ENCODE assay signal across 8 cellular contexts in the genomic region with DNA sequence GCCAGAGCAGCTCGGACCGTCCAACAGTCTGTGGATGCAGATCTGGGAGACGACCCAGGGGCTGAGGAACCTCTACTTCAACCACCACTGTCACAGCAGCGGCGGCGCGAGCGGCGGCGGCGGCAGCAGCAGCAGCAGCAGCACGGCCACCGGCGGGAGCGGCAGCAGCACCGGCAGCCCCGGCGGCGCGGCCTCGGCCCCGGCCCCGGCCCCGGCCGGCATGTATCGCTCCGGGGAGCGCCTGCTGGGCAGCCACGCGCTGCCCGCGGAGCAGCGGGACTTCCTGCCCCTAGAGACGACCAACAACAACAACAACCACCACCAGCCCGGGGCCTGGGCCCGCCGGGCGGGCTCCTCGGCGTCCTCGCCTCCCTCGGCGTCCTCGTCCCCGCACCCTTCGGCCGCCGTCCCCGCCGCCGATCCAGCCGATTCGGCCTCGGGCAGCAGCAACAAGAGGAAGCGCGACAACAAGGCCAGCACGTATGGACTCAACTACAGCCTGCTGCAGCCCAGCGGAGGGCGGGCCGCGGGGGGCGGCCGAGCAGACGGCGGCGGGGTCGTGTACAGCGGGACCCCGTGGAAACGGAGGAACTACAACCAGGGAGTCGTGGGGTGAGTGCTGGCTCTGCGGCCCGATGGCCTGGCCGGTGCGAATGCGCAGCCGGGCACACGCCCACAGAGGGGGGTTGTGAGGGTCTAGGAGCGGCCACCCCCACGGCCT. TPM values are rescaled to one million over a fixed set of nuclear protein-coding genes. Genes with fewer than 3 reads are reported as not detected.
DNase-seq lines count a peak whose midpoint lies in the region; ATAC-seq and TF ChIP-seq lines count a peak whose summit lies in the region.

No MANE protein-coding gene starts in this region.

- H3K36me3 ChIP-seq in right lobe of liver, result no peaks in the 10 kb centered on the region

- H3K4me3 ChIP-seq in choroid plexus epithelial cell (ENCODE audit: low read depth, low read length), result peak overlapping the region; percentile 77
- H3K4me3 ChIP-seq in right lobe of liver, result peak overlapping the region; percentile 63 to 87 (median 79)

- ATAC-seq in HG02884 (IDR thresholded peaks at IDR 0.05; ENCODE audit: unreplicated experiment) (peak; percentile 6), right lobe of liver (peak in 2 of 4 donors; percentile 0 to 2)
- ATAC-seq in stimulated activated naive CD8-positive, alpha-beta T cell treated with anti-CD3 and anti-CD28 coated beads, Interleukin-15, Interleukin-2, amounts not matched to agents 100 U/mL and 50 U/mL, for 24 hours, result peak; percentile 1

- peak overlapping the region; percentile 94 to 98 (median 96) for H3K27ac ChIP-seq in right lobe of liver

- DNase-seq in activated T-cell treated with anti-CD3 and anti-CD28 coated beads for 1 hour (ENCODE audit: low read depth) (peak; percentile 25), activated T-cell treated with anti-CD3 and anti-CD28 coated beads for 4 hours (no peak), RPMI8226 (peak; percentile 54), choroid plexus epithelial cell (ENCODE audit: low read depth) (peak; percentile 28), right lobe of liver (peak; percentile 48 to 68 (median 62)), OCI-M2 (lab: John Stamatoyannopoulos, UW; ENCODE audit: unreplicated experiment) (no peak)
- DNase-seq in stimulated activated naive CD8-positive, alpha-beta T cell treated with anti-CD3 and anti-CD28 coated beads, Interleukin-15, Interleukin-2, amounts not matched to agents 100 U/mL and 50 U/mL, for 24 hours, result peak; percentile 46

- 3% methylated on average over 8 of the region's 80 CpGs for WGBS in right lobe of liver (ENCODE audit: insufficient coverage, low coverage, low lambda C conversion rate, missing lambda C conversion rate)

- H3K4me1 ChIP-seq in right lobe of liver, result peaks cover 0 to 31% (median 4%) of the 10 kb centered on the region in 4 donors

- no peak for TF ChIP-seq CTCF in choroid plexus epithelial cell (conservative IDR thresholded peaks at IDR 0.05; ENCODE audit: low read depth, low read length)
- TF ChIP-seq CTCF in right lobe of liver (IDR thresholded peaks at IDR 0.05), result no peak

- intact Hi-C loops in right lobe of liver (cut with DNase I), result no loop called here

- peak; percentile 24 for TF ChIP-seq POLR2A in right lobe of liver (IDR thresholded peaks at IDR 0.05)

- no peaks in the 10 kb centered on the region for H3K27me3 ChIP-seq in right lobe of liver

- H3K9me3 ChIP-seq in right lobe of liver, result no peaks in the 10 kb centered on the region

RNA-seq across cellular contexts. Expression of a gene that starts 0.7 kb away (rescaled TPM):
- 10 to 100 TPM in 1 of 6 experiments, 1 to 10 TPM in 5; 7.2 to 13.2 (median 9.3) TPM for total RNA-seq in right lobe of liver

Comparison
In these comparisons a context has a peak if more than half of its experiments do, and no peak if none do; other contexts are left out.
1. DNase-seq: peak in activated T-cell treated with anti-CD3 and anti-CD28 coated beads for 1 hour (single experiment), RPMI8226 (single experiment), choroid plexus epithelial cell (single experiment), right lobe of liver (3 of 3) and stimulated activated naive CD8-positive, alpha-beta T cell treated with anti-CD3 and anti-CD28 coated beads, Interleukin-15, Interleukin-2, amounts not matched to agents 100 U/mL and 50 U/mL, for 24 hours (single experiment); none in activated T-cell treated with anti-CD3 and anti-CD28 coated beads for 4 hours (single experiment) and OCI-M2 (single experiment).